ENCODE assay signal across 13 cellular contexts in genomic region chr6:25413506-25413905, GRCh38.
DNase-seq lines count a peak whose midpoint lies in the region; ATAC-seq and TF ChIP-seq lines count a peak whose summit lies in the region.
"Had no signal": no experiment of that assay in that cellular context is flagged by ENCODE, and none has a peak within 500 bp of the region (broad histone marks: within the 10 kb centered on the region; RNA-seq: fewer than 3 reads in every experiment).

No MANE protein-coding gene starts in this region.

- no TSS peak for BruUV-seq in Caco-2 (replicated peaks; lab: Mats Ljungman, UMichigan)

- H3K36me3 Mint-ChIP-seq in activated CD8-positive, alpha-beta T cell treated with anti-CD3 and anti-CD28 coated beads, Interleukin-2, amount 10 ng/mL, durations not matched to agents 7 days and 5 days (ENCODE audit: low read depth): no peaks in the 10 kb centered on the region
- H3K36me3 Mint-ChIP-seq in activated CD8-positive, alpha-beta T cell treated with anti-CD3 and anti-CD28 coated beads for 36 hours (ENCODE audit: low read depth): no peaks in the 10 kb centered on the region
- no peaks in the 10 kb centered on the region for H3K36me3 Mint-ChIP-seq in Caco-2 (ENCODE audit: insufficient read depth, unreplicated experiment)

- peaks cover 19% of the 10 kb centered on the region for H4K20me1 ChIP-seq in smooth muscle cell (ENCODE audit: low read depth)

- DNase-seq in activated CD8-positive, alpha-beta T cell treated with anti-CD3 and anti-CD28 coated beads, Interleukin-2, amount 10 ng/mL, durations not matched to agents 7 days and 5 days: no peak
- DNase-seq in activated CD8-positive, alpha-beta T cell treated with anti-CD3 and anti-CD28 coated beads for 36 hours: no peak
- peak; percentile 54 for DNase-seq in NB4 (ENCODE audit: low read depth)
- DNase-seq in cardiac fibroblast (ENCODE audit: low read depth in 2 of 2): peak; percentile 61
- no peak for DNase-seq in smooth muscle cell (lab: John Stamatoyannopoulos, UW; ENCODE audit: unreplicated experiment)
- DNase-seq in Caco-2: no peak
- no peak for DNase-seq in left colon
- DNase-seq: hypothalamus had no signal

- TF ChIP-seq POLR2A in NB4 (IDR thresholded peaks at IDR 0.05; ENCODE audit: extremely low read depth, insufficient read length): no peak

- no peak overlapping the region for H2AFZ ChIP-seq in smooth muscle cell (ENCODE audit: low read depth)

- peak overlapping the region; percentile 4 for H3K4me2 ChIP-seq in smooth muscle cell
- H3K4me2 ChIP-seq: A549 had no signal

- H3K9me3 Mint-ChIP-seq in activated CD8-positive, alpha-beta T cell treated with anti-CD3 and anti-CD28 coated beads, Interleukin-2, amount 10 ng/mL, durations not matched to agents 7 days and 5 days (ENCODE audit: insufficient read depth): no peaks in the 10 kb centered on the region
- H3K9me3 Mint-ChIP-seq in activated CD8-positive, alpha-beta T cell treated with anti-CD3 and anti-CD28 coated beads for 36 hours: no peaks in the 10 kb centered on the region
- no peaks in the 10 kb centered on the region for H3K9me3 Mint-ChIP-seq in Caco-2 (ENCODE audit: unreplicated experiment)
- H3K9me3 Mint-ChIP-seq: T-helper 2 cell treated with Interferon-gamma antibody and Interleukin-4, amounts not matched to agents 5 μg/mL and 100 μg/mL, for 36 hours had no signal

- H3K27ac Mint-ChIP-seq in activated CD8-positive, alpha-beta T cell treated with anti-CD3 and anti-CD28 coated beads, Interleukin-2, amount 10 ng/mL, durations not matched to agents 7 days and 5 days: peak overlapping the region; percentile 36
- H3K27ac Mint-ChIP-seq in activated CD8-positive, alpha-beta T cell treated with anti-CD3 and anti-CD28 coated beads for 36 hours: no peak overlapping the region
- no peak overlapping the region for H3K27ac Mint-ChIP-seq in Caco-2 (ENCODE audit: unreplicated experiment)
- H3K27ac Mint-ChIP-seq: T-helper 2 cell treated with Interferon-gamma antibody and Interleukin-4, amounts not matched to agents 5 μg/mL and 100 μg/mL, for 36 hours had no signal

- H3K9ac ChIP-seq in smooth muscle cell (ENCODE audit: low read depth): no peak overlapping the region

- no peaks in the 10 kb centered on the region for H3K36me3 ChIP-seq in smooth muscle cell (ENCODE audit: low read depth)
- no peaks in the 10 kb centered on the region; the same call in 1 of the 2 replicates for H3K36me3 ChIP-seq in Caco-2 (ENCODE audit: control insufficient read depth, insufficient read depth, low read length)
- H3K36me3 ChIP-seq: neutrophil had no signal

- H3K4me1 ChIP-seq in smooth muscle cell (ENCODE audit: low read depth) (peaks cover 9% of the 10 kb centered on the region), Caco-2 (peaks cover 36% of the 10 kb centered on the region)

- peaks cover 45% of the 10 kb centered on the region for H3K4me1 Mint-ChIP-seq in activated CD8-positive, alpha-beta T cell treated with anti-CD3 and anti-CD28 coated beads, Interleukin-2, amount 10 ng/mL, durations not matched to agents 7 days and 5 days (ENCODE audit: low read depth)
- peaks cover 38% of the 10 kb centered on the region for H3K4me1 Mint-ChIP-seq in activated CD8-positive, alpha-beta T cell treated with anti-CD3 and anti-CD28 coated beads for 36 hours (ENCODE audit: low read depth)
- peaks cover 31% of the 10 kb centered on the region for H3K4me1 Mint-ChIP-seq in Caco-2 (ENCODE audit: low read depth, unreplicated experiment)

- intact Hi-C loops in activated CD8-positive, alpha-beta T cell treated with anti-CD3 and anti-CD28 coated beads for 36 hours (cut with micrococcal nuclease): no loop called here
- intact Hi-C loops in Caco-2 (cut with micrococcal nuclease; ENCODE audit: unreplicated experiment) (loop anchor here (2.0 kb wide), 1 partner anchor 135 kb away; the partner anchor contains the start of gene CARMIL1), left colon (cut with DNase I, micrococcal nuclease) (no loop called here)

- peak overlapping the region; percentile 1 for H3K4me3 Mint-ChIP-seq in activated CD8-positive, alpha-beta T cell treated with anti-CD3 and anti-CD28 coated beads, Interleukin-2, amount 10 ng/mL, durations not matched to agents 7 days and 5 days
- no peak overlapping the region for H3K4me3 Mint-ChIP-seq in activated CD8-positive, alpha-beta T cell treated with anti-CD3 and anti-CD28 coated beads for 36 hours
- no peak overlapping the region for H3K4me3 Mint-ChIP-seq in Caco-2 (ENCODE audit: unreplicated experiment)
- H3K4me3 Mint-ChIP-seq: T-helper 2 cell treated with Interferon-gamma antibody and Interleukin-4, amounts not matched to agents 5 μg/mL and 100 μg/mL, for 36 hours had no signal

- H3F3A ChIP-seq in smooth muscle cell (ENCODE audit: low read depth): no peaks in the 10 kb centered on the region

- H3K4me3 ChIP-seq in NB4 (ENCODE audit: low read depth, low read length) (no peak overlapping the region), cardiac fibroblast (replicated peaks in 1 of 2; ENCODE audit: low read depth in 2 of 2, low read length in 2 of 2) (no peak overlapping the region), smooth muscle cell (no peak overlapping the region), Caco-2 (ENCODE audit: low read depth, low read length) (no peak overlapping the region)
- H3K4me3 ChIP-seq: A549 had no signal

- no peaks in the 10 kb centered on the region for H3K27me3 Mint-ChIP-seq in activated CD8-positive, alpha-beta T cell treated with anti-CD3 and anti-CD28 coated beads, Interleukin-2, amount 10 ng/mL, durations not matched to agents 7 days and 5 days (ENCODE audit: low read depth)
- H3K27me3 Mint-ChIP-seq in activated CD8-positive, alpha-beta T cell treated with anti-CD3 and anti-CD28 coated beads for 36 hours: no peaks in the 10 kb centered on the region
- no peaks in the 10 kb centered on the region for H3K27me3 Mint-ChIP-seq in Caco-2 (ENCODE audit: insufficient read depth, unreplicated experiment)

- TF ChIP-seq CTCF in activated CD8-positive, alpha-beta T cell treated with anti-CD3 and anti-CD28 coated beads for 36 hours (IDR thresholded peaks at IDR 0.05): no peak
- TF ChIP-seq CTCF in NB4 (IDR thresholded peaks at IDR 0.05; ENCODE audit: low read depth, low read length) (no peak), cardiac fibroblast (IDR thresholded peaks at IDR 0.05; ENCODE audit: low read depth, low read length) (no peak), smooth muscle cell (IDR thresholded peaks at IDR 0.05; ENCODE audit: borderline replicate concordance, insufficient read depth, poor library complexity, severe bottlenecking) (no peak), Caco-2 (IDR thresholded peaks at IDR 0.05; ENCODE audit: insufficient read depth in 1 of 2, low read depth in 1 of 2, low read length in 1 of 2, severe bottlenecking in 1 of 2, unreplicated experiment in 1 of 2) (no peak)

- H3K9me3 ChIP-seq in smooth muscle cell (replicated peaks; ENCODE audit: low read depth): no peaks in the 10 kb centered on the region
- H3K9me3 ChIP-seq in Caco-2: no peaks in the 10 kb centered on the region
- H3K9me3 ChIP-seq: A549, neutrophil had no signal

- POLR2A ChIA-PET in activated CD8-positive, alpha-beta T cell treated with anti-CD3 and anti-CD28 coated beads, Interleukin-2, amount 10 ng/mL, durations not matched to agents 7 days and 5 days (lab: Charles Lee): no interaction called here
- POLR2A ChIA-PET in activated CD8-positive, alpha-beta T cell treated with anti-CD3 and anti-CD28 coated beads for 36 hours (lab: Charles Lee): interaction anchor here (0.8 to 1.1 kb wide), 2 partner anchors 9 to 22 kb away, joined by 3 read pairs; no protein-coding TSS in a partner anchor
- POLR2A ChIA-PET in Caco-2 (lab: Charles Lee): no interaction called here

- CTCF ChIA-PET in activated CD8-positive, alpha-beta T cell treated with anti-CD3 and anti-CD28 coated beads, Interleukin-2, amount 10 ng/mL, durations not matched to agents 7 days and 5 days (lab: Charles Lee): interaction anchor here (1.3 to 2.1 kb wide), 6 partner anchors 8 to 52 kb away, joined by 4 to 6 read pairs (median 4); no protein-coding TSS in a partner anchor
- CTCF ChIA-PET in activated CD8-positive, alpha-beta T cell treated with anti-CD3 and anti-CD28 coated beads for 36 hours (lab: Charles Lee): interaction anchor here (1.0 to 1.3 kb wide), 4 partner anchors 14 to 101 kb away, joined by 3 read pairs; no protein-coding TSS in a partner anchor
- CTCF ChIA-PET in Caco-2 (lab: Charles Lee): interaction anchor here (0.5 kb wide), 1 partner anchor 134 kb away, joined by 5 read pairs; the partner anchor contains the start of gene CARMIL1

- H3K27ac ChIP-seq in smooth muscle cell (ENCODE audit: low read depth): no peak overlapping the region
- H3K27ac ChIP-seq: A549, neutrophil had no signal

- no peaks in the 10 kb centered on the region for H3K79me2 ChIP-seq in smooth muscle cell (ENCODE audit: low read depth)

- ATAC-seq in activated CD8-positive, alpha-beta T cell treated with anti-CD3 and anti-CD28 coated beads, Interleukin-2, amount 10 ng/mL, durations not matched to agents 7 days and 5 days: no peak
- no peak for ATAC-seq in activated CD8-positive, alpha-beta T cell treated with anti-CD3 and anti-CD28 coated beads for 36 hours
- ATAC-seq in left colon: no peak
- no peak for ATAC-seq in activated CD4-positive, CD25-positive, alpha-beta regulatory T cell treated with anti-CD3 and anti-CD28 coated beads, Interleukin-2, amount 50 U/mL, for 24 hours
- ATAC-seq: A549, HepG2 had no signal

- no peaks in the 10 kb centered on the region for H3K27me3 ChIP-seq in smooth muscle cell (ENCODE audit: low read depth)
- H3K27me3 ChIP-seq in Caco-2 (replicated peaks; ENCODE audit: control insufficient read depth, insufficient read depth, low read length): no peaks in the 10 kb centered on the region
- H3K27me3 ChIP-seq: neutrophil had no signal

Comparison
In these comparisons a context has a peak if more than half of its experiments do, and no peak if none do; other contexts are left out.
1. DNase-seq: peak in NB4 (single experiment) and cardiac fibroblast (2 of 2); none in activated CD8-positive, alpha-beta T cell treated with anti-CD3 and anti-CD28 coated beads, Interleukin-2, amount 10 ng/mL, durations not matched to agents 7 days and 5 days (single experiment), activated CD8-positive, alpha-beta T cell treated with anti-CD3 and anti-CD28 coated beads for 36 hours (single experiment), smooth muscle cell (single experiment), Caco-2 (0 of 2) and left colon (0 of 2).